In the genomic region with DNA sequence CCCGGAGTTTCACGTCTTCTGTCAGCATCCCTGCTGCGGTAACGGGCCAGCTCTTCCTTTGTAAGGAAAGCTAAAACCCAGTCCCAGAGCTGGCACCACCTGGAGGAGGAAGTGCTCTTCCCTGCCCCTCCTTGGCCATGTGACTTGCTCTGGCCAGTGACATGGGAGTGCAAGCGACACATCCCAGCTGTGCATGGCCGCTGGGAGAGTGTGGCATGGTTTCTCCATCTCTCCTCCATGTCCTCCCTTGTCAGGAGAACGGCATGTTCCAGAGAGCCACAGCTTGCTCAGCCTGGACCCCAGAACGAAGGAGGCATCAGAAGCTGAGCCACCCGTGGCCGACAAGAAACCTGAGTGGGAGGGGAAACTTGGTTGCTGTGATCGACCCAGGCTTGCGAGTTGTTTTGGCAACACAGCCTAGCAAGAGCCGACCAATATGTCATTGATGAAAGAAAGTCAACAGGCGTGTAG, we compare ENCODE assay signal across 9 cellular contexts. TPM values are rescaled to one million over a fixed set of nuclear protein-coding genes. Genes with fewer than 3 reads are reported as not detected.
DNase-seq lines count a peak whose midpoint lies in the region; ATAC-seq lines count a peak whose summit lies in the region.
"Had no signal": no experiment of that assay in that cellular context is flagged by ENCODE, and none has a peak within 500 bp of the region (broad histone marks: within the 10 kb centered on the region; RNA-seq: fewer than 3 reads in every experiment).

No MANE protein-coding gene starts in this region.

- H3K23ac ChIP-seq in trophoblast cell (ENCODE audit: low read length): no peak overlapping the region

- H3K9me3 ChIP-seq in trophoblast cell (ENCODE audit: insufficient read depth, low read depth, low read length): peaks cover 4% of the 10 kb centered on the region

- H3K36me3 Mint-ChIP-seq in activated naive CD8-positive, alpha-beta T cell: peaks cover 2% of the 10 kb centered on the region
- no peaks in the 10 kb centered on the region for H3K36me3 Mint-ChIP-seq in natural killer cell treated with Interleukin-12 subunit alpha and Interleukin-12 subunit beta and Interleukin-15 and Interleukin-18, amount 100 ng/mL, for 72 hours

- no peak overlapping the region for H2BK12ac ChIP-seq in trophoblast cell (ENCODE audit: low read length)

- no peak overlapping the region for H3K18ac ChIP-seq in trophoblast cell (ENCODE audit: low read length)

- peak overlapping the region; percentile 87 for H3K4me3 Mint-ChIP-seq in activated naive CD8-positive, alpha-beta T cell
- peak overlapping the region; percentile 89 for H3K4me3 Mint-ChIP-seq in natural killer cell treated with Interleukin-12 subunit alpha and Interleukin-12 subunit beta and Interleukin-15 and Interleukin-18, amount 100 ng/mL, for 72 hours

- H3K9ac ChIP-seq in trophoblast cell (ENCODE audit: low read length): no peak overlapping the region

- no peak for ATAC-seq in natural killer cell treated with Interleukin-12 subunit alpha and Interleukin-12 subunit beta and Interleukin-15 and Interleukin-18, amount 100 ng/mL, for 72 hours
- ATAC-seq in GM18520 (IDR thresholded peaks at IDR 0.05; ENCODE audit: unreplicated experiment): no peak

- no peak overlapping the region for H4K91ac ChIP-seq in trophoblast cell (ENCODE audit: low read depth, low read length)

- H3K14ac ChIP-seq in trophoblast cell (ENCODE audit: low read length): no peak overlapping the region

- no peak overlapping the region for H2AK5ac ChIP-seq in trophoblast cell (ENCODE audit: low read length)

- H3K27ac Mint-ChIP-seq in activated naive CD8-positive, alpha-beta T cell: peak overlapping the region; percentile 93
- H3K27ac Mint-ChIP-seq in natural killer cell treated with Interleukin-12 subunit alpha and Interleukin-12 subunit beta and Interleukin-15 and Interleukin-18, amount 100 ng/mL, for 72 hours: peak overlapping the region; percentile 82 to 92

- H3K27me3 Mint-ChIP-seq in activated naive CD8-positive, alpha-beta T cell: no peaks in the 10 kb centered on the region
- no peaks in the 10 kb centered on the region for H3K27me3 Mint-ChIP-seq in natural killer cell treated with Interleukin-12 subunit alpha and Interleukin-12 subunit beta and Interleukin-15 and Interleukin-18, amount 100 ng/mL, for 72 hours

- no peak overlapping the region for H2AFZ ChIP-seq in trophoblast cell (ENCODE audit: insufficient read depth, low read length, poor library complexity)

- peaks cover 7 to 12% of the 10 kb centered on the region in 2 experiments for H3K4me1 ChIP-seq in trophoblast cell (ENCODE audit: control insufficient read depth in 1 of 2, insufficient read depth in 2 of 2, low read length in 2 of 2)

- H4K8ac ChIP-seq in trophoblast cell (ENCODE audit: low read depth, low read length): no peak overlapping the region

- H4K12ac ChIP-seq in trophoblast cell (ENCODE audit: low read depth, low read length): no peak overlapping the region

- peaks cover 16% of the 10 kb centered on the region for H3K79me1 ChIP-seq in trophoblast cell (ENCODE audit: low read length)

- H3K4me2 ChIP-seq in trophoblast cell (ENCODE audit: low read length): no peak overlapping the region

- H3K4me3 ChIP-seq in trophoblast cell (ENCODE audit: low read depth, low read length): no peak overlapping the region

- H3K27ac ChIP-seq in trophoblast cell (ENCODE audit: low read depth, low read length): no peak overlapping the region

- H2BK5ac ChIP-seq in trophoblast cell (ENCODE audit: low read depth, low read length, poor library complexity): no peak overlapping the region

- no peak overlapping the region for H3K4ac ChIP-seq in trophoblast cell (ENCODE audit: low read depth, low read length)

- no peaks in the 10 kb centered on the region for H3K36me3 ChIP-seq in trophoblast cell (ENCODE audit: control insufficient read depth in 1 of 2, insufficient read depth in 2 of 2, low read length in 2 of 2)

- H3K4me1 Mint-ChIP-seq in activated naive CD8-positive, alpha-beta T cell (ENCODE audit: low read depth): peaks cover 52% of the 10 kb centered on the region
- H3K4me1 Mint-ChIP-seq in natural killer cell treated with Interleukin-12 subunit alpha and Interleukin-12 subunit beta and Interleukin-15 and Interleukin-18, amount 100 ng/mL, for 72 hours (ENCODE audit: low read depth in 2 of 2): peaks cover 10 to 23% of the 10 kb centered on the region in 2 donors

- peak; percentile 73 for DNase-seq in DMS153 (lab: John Stamatoyannopoulos, UW)
- peak; percentile 59 for DNase-seq in NCI-H1105 treated with DMSO at 0.1 percent for 48 hours (lab: John Stamatoyannopoulos, UW)
- DNase-seq in natural killer cell treated with Interleukin-12 subunit alpha and Interleukin-12 subunit beta and Interleukin-15 and Interleukin-18, amount 100 ng/mL, for 72 hours (ENCODE audit: low spot score): no peak
- DNase-seq in NCI-H2107 (lab: John Stamatoyannopoulos, UW): no peak
- DNase-seq in activated gamma-delta T cell treated with Interleukin-2 at 50 U/mL for 16 hours: no peak
- DNase-seq in trophoblast cell: no peak
- DNase-seq: NCI-H2227 treated with DMSO at 0.1 percent for 48 hours had no signal

- H3K9me3 Mint-ChIP-seq in activated naive CD8-positive, alpha-beta T cell (ENCODE audit: low read depth): no peaks in the 10 kb centered on the region
- H3K9me3 Mint-ChIP-seq in natural killer cell treated with Interleukin-12 subunit alpha and Interleukin-12 subunit beta and Interleukin-15 and Interleukin-18, amount 100 ng/mL, for 72 hours: no peaks in the 10 kb centered on the region

- H2BK120ac ChIP-seq in trophoblast cell (ENCODE audit: insufficient read depth, low read length, poor library complexity): no peak overlapping the region

- H3K27me3 ChIP-seq in trophoblast cell (ENCODE audit: insufficient read depth, low read length): peaks cover 2% of the 10 kb centered on the region

- peaks cover 9% of the 10 kb centered on the region for H3K79me2 ChIP-seq in trophoblast cell (ENCODE audit: control insufficient read depth, insufficient read depth, low read length, poor library complexity)

- WGBS in trophoblast cell (ENCODE audit: extremely low coverage, insufficient coverage, insufficient read length): no CpG with 5 or more reads among the region's 14 CpGs

RNA-seq across cellular contexts. Expression of a gene that starts 2.7 kb away (rescaled TPM):
- 10 to 100 TPM in 1 of 2 donors, 1 to 10 TPM in 1; 9.1 to 18.5 TPM for total RNA-seq in natural killer cell treated with Interleukin-12 subunit alpha and Interleukin-12 subunit beta and Interleukin-15 and Interleukin-18, amount 100 ng/mL, for 72 hours
- polyA plus RNA-seq in trophoblast cell (2013): 5.7 and 6.2 TPM in 2 replicates

RNA-seq across cellular contexts. Expression of a gene that starts 27.7 kb away (rescaled TPM):
- 100 to 1,000 TPM in 1 of 2 donors, 10 to 100 TPM in 1; 93.2 to 118 TPM for total RNA-seq in natural killer cell treated with Interleukin-12 subunit alpha and Interleukin-12 subunit beta and Interleukin-15 and Interleukin-18, amount 100 ng/mL, for 72 hours
- 0.07 and 0.14 TPM in 2 replicates for polyA plus RNA-seq in trophoblast cell (2013)

RNA-seq across cellular contexts. Expression of a gene that starts 48.9 kb away (rescaled TPM):
- under 1 TPM in 1 of 2 donors, not detected in 1; 0.81 TPM for total RNA-seq in natural killer cell treated with Interleukin-12 subunit alpha and Interleukin-12 subunit beta and Interleukin-15 and Interleukin-18, amount 100 ng/mL, for 72 hours
- 0.65 and 0.66 TPM in 2 replicates for polyA plus RNA-seq in trophoblast cell (2013)

RNA-seq across cellular contexts. Expression of a gene that starts 53.8 kb away (rescaled TPM):
- total RNA-seq in natural killer cell treated with Interleukin-12 subunit alpha and Interleukin-12 subunit beta and Interleukin-15 and Interleukin-18, amount 100 ng/mL, for 72 hours: not detected
- polyA plus RNA-seq in trophoblast cell (2013): 0.21 and 0.22 TPM in 2 replicates

RNA-seq across cellular contexts. Expression of a gene that starts 57.5 kb away (rescaled TPM):
- total RNA-seq in natural killer cell treated with Interleukin-12 subunit alpha and Interleukin-12 subunit beta and Interleukin-15 and Interleukin-18, amount 100 ng/mL, for 72 hours: 10 to 100 TPM; 37.7 to 70.5 TPM
- 12.5 and 13.9 TPM in 2 replicates for polyA plus RNA-seq in trophoblast cell (2013)

Comparison
In these comparisons a context has a peak if more than half of its experiments do, and no peak if none do; other contexts are left out.
1. DNase-seq: peak in DMS153 (single experiment) and NCI-H1105 treated with DMSO at 0.1 percent for 48 hours (single experiment); none in natural killer cell treated with Interleukin-12 subunit alpha and Interleukin-12 subunit beta and Interleukin-15 and Interleukin-18, amount 100 ng/mL, for 72 hours (single experiment), NCI-H2107 (single experiment), activated gamma-delta T cell treated with Interleukin-2 at 50 U/mL for 16 hours (single experiment) and trophoblast cell (0 of 2).